In genomic region chr5:72378636-72379289, GRCh38 we compare ENCODE assay signal across 1 cellular context.
A peak's percentile ranks its signal among the peaks of the same experiment; 100 is the strongest.
TF ChIP-seq lines count a peak whose summit lies in the region.

No MANE protein-coding gene starts in this region.

TF ChIP-seq in IMR-90, 13 proteins besides CTCF, POLR2A, EP300 and RAD21 (continued from another document):
- peak; percentile 84 for TF ChIP-seq USF2 (IDR thresholded peaks at IDR 0.05; ENCODE audit: low read depth, low read length)
- no peak for TF ChIP-seq MAZ (IDR thresholded peaks at IDR 0.05; ENCODE audit: borderline replicate concordance, low read depth, low read length)
- no peak for TF ChIP-seq RFX5 (IDR thresholded peaks at IDR 0.05; ENCODE audit: low read depth, low read length)
